1 cellular context compared by ENCODE assay signal in genomic region chr6:158634695-158635426, GRCh38.
TF ChIP-seq lines count a peak whose summit lies in the region.

No MANE protein-coding gene starts in this region.

TF ChIP-seq in GM23338, 12 proteins besides CTCF, POLR2A, EP300 and RAD21 (continued from another document):
- TF ChIP-seq REST (IDR thresholded peaks at IDR 0.05; ENCODE audit: unreplicated experiment): no peak
